In the genomic region with DNA sequence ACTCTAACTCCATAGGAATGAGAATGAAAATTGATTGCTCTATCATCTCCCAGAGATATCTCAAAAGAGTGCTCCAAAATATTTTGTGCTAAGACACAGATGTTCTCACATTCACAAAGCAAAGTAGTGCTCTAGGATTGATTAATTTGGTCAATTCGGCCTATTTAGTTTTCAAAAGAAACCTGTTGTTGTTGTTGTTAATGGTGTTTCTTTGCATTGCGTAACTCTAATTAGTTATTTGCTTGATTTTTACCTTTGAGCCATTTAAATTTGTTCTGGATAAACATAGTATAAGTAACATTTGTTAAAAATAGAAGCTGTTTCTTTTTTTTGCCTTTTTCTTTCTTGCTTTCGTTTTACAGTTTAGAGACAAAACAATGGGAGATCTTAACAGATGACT, we compare ENCODE assay signal across 25 cellular contexts.
"Had no signal": no experiment of that assay in that cellular context is flagged by ENCODE, and none has a peak within 500 bp of the region (broad histone marks: within the 10 kb centered on the region; RNA-seq: fewer than 3 reads in every experiment).

No MANE protein-coding gene starts in this region.

- H3K4me3 ChIP-seq: left lung, lower lobe of right lung, ovary, right atrium auricular region, right lobe of liver, smooth muscle cell, tibial nerve, uterus had no signal

- FAIRE-seq: islet of Langerhans had no signal

- H3K27ac ChIP-seq: left lung, lower lobe of right lung, ovary, right atrium auricular region, right lobe of liver, tibial nerve, uterus had no signal

- ATAC-seq: left colon; left lung; lower lobe of right lung; naive thymus-derived CD8-positive, alpha-beta T cell; right lobe of liver; stimulated activated memory B cell treated with anti-CD40 and anti-IgM and Interleukin-4, amounts not matched to agents 10 μg/mL and 1 μg/mL and 100 μg/mL, for 72 hours; stimulated activated naive CD8-positive, alpha-beta T cell treated with anti-CD3 and anti-CD28 coated beads, Interleukin-15, amount 100 ng/mL, for 72 hours had no signal

- H3K27me3 ChIP-seq: left lung, ovary, right atrium auricular region, right lobe of liver, tibial nerve, uterus had no signal

- H3K4me2 ChIP-seq: smooth muscle cell had no signal

- DNase-seq: hippocampal formation; immature natural killer cell; kidney; left colon; left lung; lower lobe of right lung; mammary epithelial cell; mesenchymal stem cell; naive thymus-derived CD8-positive, alpha-beta T cell; nephron progenitor cell; ovary; right lobe of liver; stimulated activated CD4-positive, alpha-beta T cell treated with anti-CD3 and anti-CD28 coated beads, Interleukin-1b, Interleukin-23, amount 100 ng/mL, for 48 hours; stimulated activated CD4-positive, alpha-beta T cell treated with anti-CD3 and anti-CD28 coated beads, Interleukin-2, amount 100 ng/mL, for 48 hours; stimulated activated CD4-positive, alpha-beta T cell treated with anti-CD3 and anti-CD28 coated beads, Interleukin-4, amount 100 ng/mL, for 4 hours; stimulated activated CD8-positive, alpha-beta memory T cell treated with anti-CD3 and anti-CD28 coated beads, Interleukin-4, amount 100 ng/mL, for 48 hours; stimulated activated naive CD4-positive, alpha-beta T cell treated with Interleukin-2 at 50 U/mL for 16 hours; stimulated activated naive CD8-positive, alpha-beta T cell treated with anti-CD3 and anti-CD28 coated beads, Interleukin-15, amount 100 ng/mL, for 72 hours; substantia nigra; uterus had no signal

- H3K36me3 ChIP-seq: left lung, lower lobe of right lung, ovary, right atrium auricular region, right lobe of liver, tibial nerve, uterus had no signal

- H3K4me1 ChIP-seq: left lung, lower lobe of right lung, right atrium auricular region, right lobe of liver, tibial nerve, uterus had no signal

- H3K9me3 ChIP-seq: left lung, lower lobe of right lung, ovary, right atrium auricular region, right lobe of liver, tibial nerve, uterus had no signal
